In the genomic region with DNA sequence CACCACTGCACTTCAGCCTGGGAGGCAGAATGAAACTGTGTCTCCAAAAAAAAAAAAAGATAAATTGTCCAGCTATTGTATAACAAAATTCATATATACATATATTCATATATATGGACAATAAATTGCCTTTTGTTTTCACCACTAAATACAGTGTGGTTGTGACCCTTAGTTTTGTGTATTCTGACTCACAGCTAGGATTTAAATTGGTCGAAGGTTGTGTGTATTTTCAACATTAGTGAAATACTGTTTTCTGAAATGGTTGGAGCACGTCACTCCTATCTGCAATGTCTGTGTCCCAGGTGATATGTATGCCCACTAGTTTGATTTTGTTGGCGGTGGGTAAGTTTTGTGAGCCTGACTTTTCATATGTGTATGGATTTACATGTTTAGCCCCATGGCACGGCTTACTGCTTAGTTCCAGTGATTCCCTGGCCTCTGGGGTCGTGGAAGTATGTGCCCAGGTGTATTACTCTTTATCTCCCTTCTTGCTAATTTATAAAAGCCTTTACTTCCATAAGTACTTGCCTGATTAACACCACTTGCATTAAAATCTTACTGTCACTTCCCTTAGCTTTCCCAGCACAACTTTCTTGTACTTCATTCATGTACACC, we compare ENCODE assay signal across 1 cellular context.
TF ChIP-seq lines count a peak whose summit lies in the region.

No MANE protein-coding gene starts in this region.

TF ChIP-seq in HepG2, 621 proteins besides CTCF, POLR2A, EP300 and RAD21 (continued from another document):
- TF ChIP-seq, protein P1, sequence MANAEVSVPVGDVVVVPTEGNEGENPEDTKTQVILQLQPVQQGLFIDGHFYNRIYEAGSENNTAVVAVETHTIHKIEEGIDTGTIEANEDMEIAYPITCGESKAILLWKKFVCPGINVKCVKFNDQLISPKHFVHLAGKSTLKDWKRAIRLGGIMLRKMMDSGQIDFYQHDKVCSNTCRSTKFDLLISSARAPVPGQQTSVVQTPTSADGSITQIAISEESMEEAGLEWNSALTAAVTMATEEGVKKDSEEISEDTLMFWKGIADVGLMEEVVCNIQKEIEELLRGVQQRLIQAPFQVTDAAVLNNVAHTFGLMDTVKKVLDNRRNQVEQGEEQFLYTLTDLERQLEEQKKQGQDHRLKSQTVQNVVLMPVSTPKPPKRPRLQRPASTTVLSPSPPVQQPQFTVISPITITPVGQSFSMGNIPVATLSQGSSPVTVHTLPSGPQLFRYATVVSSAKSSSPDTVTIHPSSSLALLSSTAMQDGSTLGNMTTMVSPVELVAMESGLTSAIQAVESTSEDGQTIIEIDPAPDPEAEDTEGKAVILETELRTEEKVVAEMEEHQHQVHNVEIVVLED (CRISPR knock-in tag; IDR thresholded peaks at IDR 0.05; ENCODE audit: borderline replicate concordance) = no peak
- TF ChIP-seq, protein P2, sequence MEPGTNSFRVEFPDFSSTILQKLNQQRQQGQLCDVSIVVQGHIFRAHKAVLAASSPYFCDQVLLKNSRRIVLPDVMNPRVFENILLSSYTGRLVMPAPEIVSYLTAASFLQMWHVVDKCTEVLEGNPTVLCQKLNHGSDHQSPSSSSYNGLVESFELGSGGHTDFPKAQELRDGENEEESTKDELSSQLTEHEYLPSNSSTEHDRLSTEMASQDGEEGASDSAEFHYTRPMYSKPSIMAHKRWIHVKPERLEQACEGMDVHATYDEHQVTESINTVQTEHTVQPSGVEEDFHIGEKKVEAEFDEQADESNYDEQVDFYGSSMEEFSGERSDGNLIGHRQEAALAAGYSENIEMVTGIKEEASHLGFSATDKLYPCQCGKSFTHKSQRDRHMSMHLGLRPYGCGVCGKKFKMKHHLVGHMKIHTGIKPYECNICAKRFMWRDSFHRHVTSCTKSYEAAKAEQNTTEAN (CRISPR knock-in tag; conservative IDR thresholded peaks at IDR 0.05) = no peak
- TF ChIP-seq NFIC (IDR thresholded peaks at IDR 0.05; ENCODE audit: low read length) = no peak
- no peak for TF ChIP-seq ZFYVE20 (CRISPR knock-in tag; IDR thresholded peaks at IDR 0.05; ENCODE audit: borderline replicate concordance, low read depth)
- TF ChIP-seq TBL1XR1 (IDR thresholded peaks at IDR 0.05; ENCODE audit: borderline replicate concordance, low read length, partially characterized antibody) = no peak
- peak; percentile 90 for TF ChIP-seq AHDC1 (CRISPR knock-in tag; IDR thresholded peaks at IDR 0.05; ENCODE audit: borderline replicate concordance)
- no peak for TF ChIP-seq BCL6 (CRISPR knock-in tag; IDR thresholded peaks at IDR 0.05)
- TF ChIP-seq, protein P3, sequence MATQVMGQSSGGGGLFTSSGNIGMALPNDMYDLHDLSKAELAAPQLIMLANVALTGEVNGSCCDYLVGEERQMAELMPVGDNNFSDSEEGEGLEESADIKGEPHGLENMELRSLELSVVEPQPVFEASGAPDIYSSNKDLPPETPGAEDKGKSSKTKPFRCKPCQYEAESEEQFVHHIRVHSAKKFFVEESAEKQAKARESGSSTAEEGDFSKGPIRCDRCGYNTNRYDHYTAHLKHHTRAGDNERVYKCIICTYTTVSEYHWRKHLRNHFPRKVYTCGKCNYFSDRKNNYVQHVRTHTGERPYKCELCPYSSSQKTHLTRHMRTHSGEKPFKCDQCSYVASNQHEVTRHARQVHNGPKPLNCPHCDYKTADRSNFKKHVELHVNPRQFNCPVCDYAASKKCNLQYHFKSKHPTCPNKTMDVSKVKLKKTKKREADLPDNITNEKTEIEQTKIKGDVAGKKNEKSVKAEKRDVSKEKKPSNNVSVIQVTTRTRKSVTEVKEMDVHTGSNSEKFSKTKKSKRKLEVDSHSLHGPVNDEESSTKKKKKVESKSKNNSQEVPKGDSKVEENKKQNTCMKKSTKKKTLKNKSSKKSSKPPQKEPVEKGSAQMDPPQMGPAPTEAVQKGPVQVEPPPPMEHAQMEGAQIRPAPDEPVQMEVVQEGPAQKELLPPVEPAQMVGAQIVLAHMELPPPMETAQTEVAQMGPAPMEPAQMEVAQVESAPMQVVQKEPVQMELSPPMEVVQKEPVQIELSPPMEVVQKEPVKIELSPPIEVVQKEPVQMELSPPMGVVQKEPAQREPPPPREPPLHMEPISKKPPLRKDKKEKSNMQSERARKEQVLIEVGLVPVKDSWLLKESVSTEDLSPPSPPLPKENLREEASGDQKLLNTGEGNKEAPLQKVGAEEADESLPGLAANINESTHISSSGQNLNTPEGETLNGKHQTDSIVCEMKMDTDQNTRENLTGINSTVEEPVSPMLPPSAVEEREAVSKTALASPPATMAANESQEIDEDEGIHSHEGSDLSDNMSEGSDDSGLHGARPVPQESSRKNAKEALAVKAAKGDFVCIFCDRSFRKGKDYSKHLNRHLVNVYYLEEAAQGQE (IDR thresholded peaks at IDR 0.05; ENCODE audit: borderline replicate concordance in 1 of 2, low read depth in 1 of 2, low read length in 2 of 2) = no peak
- TF ChIP-seq ZNF282 (IDR thresholded peaks at IDR 0.05; ENCODE audit: partially characterized antibody) = no peak
- no peak for TF ChIP-seq ZNF576 (CRISPR knock-in tag; IDR thresholded peaks at IDR 0.05)
- no peak for TF ChIP-seq REXO4 (CRISPR knock-in tag; IDR thresholded peaks at IDR 0.05; ENCODE audit: borderline replicate concordance)
- TF ChIP-seq ZNF264 (CRISPR knock-in tag; IDR thresholded peaks at IDR 0.05) = no peak
- TF ChIP-seq ZMYM2 (CRISPR knock-in tag; IDR thresholded peaks at IDR 0.05) = no peak
- no peak for TF ChIP-seq ATM (IDR thresholded peaks at IDR 0.05; ENCODE audit: borderline replicate concordance)
- TF ChIP-seq SOX5 (CRISPR knock-in tag; IDR thresholded peaks at IDR 0.05; ENCODE audit: borderline replicate concordance) = peak; percentile 68; the same call in 1 of the 2 replicates
- no peak for TF ChIP-seq ZNF562 (CRISPR knock-in tag; IDR thresholded peaks at IDR 0.05; ENCODE audit: borderline replicate concordance)
- TF ChIP-seq SOX6 (IDR thresholded peaks at IDR 0.05) = no peak
- peak; percentile 59 for TF ChIP-seq SOX6 (CRISPR knock-in tag; IDR thresholded peaks at IDR 0.05)
- TF ChIP-seq HNRNPK (IDR thresholded peaks at IDR 0.05; ENCODE audit: low read depth, low read length, poor library complexity, severe bottlenecking) = no peak
- TF ChIP-seq, protein P4, sequence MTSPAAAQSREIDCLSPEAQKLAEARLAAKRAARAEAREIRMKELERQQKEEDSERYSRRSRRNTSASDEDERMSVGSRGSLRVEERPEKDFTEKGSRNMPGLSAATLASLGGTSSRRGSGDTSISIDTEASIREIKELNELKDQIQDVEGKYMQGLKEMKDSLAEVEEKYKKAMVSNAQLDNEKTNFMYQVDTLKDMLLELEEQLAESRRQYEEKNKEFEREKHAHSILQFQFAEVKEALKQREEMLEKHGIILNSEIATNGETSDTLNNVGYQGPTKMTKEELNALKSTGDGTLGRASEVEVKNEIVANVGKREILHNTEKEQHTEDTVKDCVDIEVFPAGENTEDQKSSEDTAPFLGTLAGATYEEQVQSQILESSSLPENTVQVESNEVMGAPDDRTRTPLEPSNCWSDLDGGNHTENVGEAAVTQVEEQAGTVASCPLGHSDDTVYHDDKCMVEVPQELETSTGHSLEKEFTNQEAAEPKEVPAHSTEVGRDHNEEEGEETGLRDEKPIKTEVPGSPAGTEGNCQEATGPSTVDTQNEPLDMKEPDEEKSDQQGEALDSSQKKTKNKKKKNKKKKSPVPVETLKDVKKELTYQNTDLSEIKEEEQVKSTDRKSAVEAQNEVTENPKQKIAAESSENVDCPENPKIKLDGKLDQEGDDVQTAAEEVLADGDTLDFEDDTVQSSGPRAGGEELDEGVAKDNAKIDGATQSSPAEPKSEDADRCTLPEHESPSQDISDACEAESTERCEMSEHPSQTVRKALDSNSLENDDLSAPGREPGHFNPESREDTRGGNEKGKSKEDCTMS (CRISPR knock-in tag; conservative IDR thresholded peaks at IDR 0.05) = no peak
- no peak for TF ChIP-seq ZNF652 (CRISPR knock-in tag; IDR thresholded peaks at IDR 0.05; ENCODE audit: borderline replicate concordance, low read depth)
- no peak for TF ChIP-seq ZBTB33 (CRISPR knock-in tag; IDR thresholded peaks at IDR 0.05)
- TF ChIP-seq ZNF512B (CRISPR knock-in tag; IDR thresholded peaks at IDR 0.05; ENCODE audit: borderline replicate concordance) = no peak
- TF ChIP-seq FOXO1 (CRISPR knock-in tag; IDR thresholded peaks at IDR 0.05) = no peak; the same call in 1 of the 2 replicates
